In the genomic region with DNA sequence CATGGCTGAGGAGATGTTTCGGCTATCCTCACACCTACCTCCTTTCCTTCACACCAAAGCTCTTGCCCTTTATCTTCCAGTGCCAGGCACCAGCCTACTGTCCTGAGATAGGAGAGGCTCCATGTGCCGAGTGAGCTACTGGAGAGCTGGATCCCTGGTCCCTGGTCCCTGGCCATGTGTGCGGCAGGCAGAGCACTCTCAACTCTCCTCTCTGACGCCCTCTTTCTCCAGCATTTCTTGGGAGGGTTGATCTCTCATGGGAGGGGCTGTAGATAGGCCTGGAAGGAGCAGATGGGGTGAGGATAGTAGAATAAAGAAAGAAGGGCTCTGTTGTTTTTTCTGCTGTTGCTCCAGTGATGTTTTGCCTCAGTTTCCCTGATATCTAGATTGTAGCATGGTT, we compare ENCODE assay signal across 29 cellular contexts.
"Had no signal": no experiment of that assay in that cellular context is flagged by ENCODE, and none has a peak within 500 bp of the region (broad histone marks: within the 10 kb centered on the region; RNA-seq: fewer than 3 reads in every experiment).

No MANE protein-coding gene starts in this region.

- H3K4me1 ChIP-seq: lower lobe of right lung, neural progenitor cell, right atrium auricular region, right lobe of liver, stomach, testis, thyroid gland, transverse colon, upper lobe of left lung, vagina had no signal

- H3K4me1 Mint-ChIP-seq: mesothelial cell of epicardium, natural killer cell, nephron progenitor cell had no signal

- H3K27ac Mint-ChIP-seq: mesothelial cell of epicardium; naive B cell; natural killer cell; nephron progenitor cell; neural progenitor cell; progenitor cell of endocrine pancreas; stimulated activated naive B cell treated with anti-CD40 and anti-IgM and Interleukin-4, amounts not matched to agents 10 μg/mL and 1 μg/mL and 100 μg/mL, for 72 hours had no signal

- H3K4me2 ChIP-seq: hepatocyte, neural progenitor cell, smooth muscle cell had no signal

- H3K36me3 ChIP-seq: lower lobe of right lung, neural progenitor cell, ovary, right atrium auricular region, right lobe of liver, thyroid gland, transverse colon, upper lobe of left lung, vagina had no signal

- H3K27me3 Mint-ChIP-seq: progenitor cell of endocrine pancreas had no signal

- H3K4me3 Mint-ChIP-seq: mesothelial cell of epicardium; natural killer cell; nephron progenitor cell; neural progenitor cell; stimulated activated naive B cell treated with anti-CD40 and anti-IgM and Interleukin-4, amounts not matched to agents 10 μg/mL and 1 μg/mL and 100 μg/mL, for 72 hours had no signal

- H3K27me3 ChIP-seq: hepatocyte, neural progenitor cell, ovary, right atrium auricular region, right lobe of liver, stomach, testis, thyroid gland, transverse colon, upper lobe of left lung, vagina had no signal

- DNase-seq: kidney glomerular epithelial cell; left cardiac atrium; lower lobe of right lung; mammary epithelial cell; mesenchymal stem cell; naive B cell; natural killer cell; nephron progenitor cell; ovary; right lobe of liver; stimulated activated CD4-positive, alpha-beta T cell treated with anti-CD3 and anti-CD28 coated beads, Interleukin-12 subunit alpha, Interleukin-12 subunit beta, amount 100 ng/mL, for 4 hours; stimulated activated CD4-positive, alpha-beta T cell treated with anti-CD3 and anti-CD28 coated beads, Interleukin-15, amount 100 ng/mL, for 24 hours; stimulated activated CD4-positive, alpha-beta T cell treated with anti-CD3 and anti-CD28 coated beads, Interleukin-2, amount 100 ng/mL, for 24 hours; stimulated activated CD4-positive, alpha-beta T cell treated with anti-CD3 and anti-CD28 coated beads, Interleukin-4, amount 100 ng/mL, for 1 hour; stimulated activated naive B cell treated with anti-CD40 and anti-IgM and Interleukin-4, amounts not matched to agents 10 μg/mL and 1 μg/mL and 100 μg/mL, for 72 hours; stimulated activated naive CD8-positive, alpha-beta T cell treated with anti-CD3 and anti-CD28 coated beads, Interleukin-15, Interleukin-2, amounts not matched to agents 100 U/mL and 50 U/mL, for 24 hours; stomach; testis; thyroid gland; transverse colon; upper lobe of left lung had no signal

- H3K9me3 Mint-ChIP-seq: natural killer cell, nephron progenitor cell, neural progenitor cell had no signal

- H3K27ac ChIP-seq: hepatocyte, lower lobe of right lung, neural progenitor cell, ovary, right atrium auricular region, right lobe of liver, stomach, testis, thyroid gland, transverse colon, upper lobe of left lung, vagina had no signal

- ATAC-seq: left cardiac atrium; left lobe of liver; lower lobe of right lung; natural killer cell; right lobe of liver; stimulated activated naive B cell treated with anti-CD40 and anti-IgM and Interleukin-4, amounts not matched to agents 10 μg/mL and 1 μg/mL and 100 μg/mL, for 72 hours; stimulated activated naive CD8-positive, alpha-beta T cell treated with anti-CD3 and anti-CD28 coated beads, Interleukin-15, Interleukin-2, amounts not matched to agents 100 U/mL and 50 U/mL, for 24 hours had no signal

- H3K79me2 ChIP-seq: hepatocyte had no signal

- H3K4me3 ChIP-seq: hepatocyte, lower lobe of right lung, neural progenitor cell, ovary, right atrium auricular region, right lobe of liver, smooth muscle cell, stomach, testis, thyroid gland, transverse colon, upper lobe of left lung, vagina had no signal

- H3K9me3 ChIP-seq: lower lobe of right lung, ovary, right atrium auricular region, right lobe of liver, stomach, testis, thyroid gland, transverse colon, upper lobe of left lung, vagina had no signal

- H3K36me3 Mint-ChIP-seq: naive B cell, natural killer cell had no signal

- H2AFZ ChIP-seq: hepatocyte, neural progenitor cell had no signal
